Comparison of ENCODE assay signal across 8 cellular contexts in genomic region chr4:184745747-184746531, GRCh38. TPM values are rescaled to one million over a fixed set of nuclear protein-coding genes. Genes with fewer than 3 reads are reported as not detected.
DNase-seq lines count a peak whose midpoint lies in the region; ATAC-seq and TF ChIP-seq lines count a peak whose summit lies in the region.

No MANE protein-coding gene starts in this region.

- H3K4me1 ChIP-seq in testis = peaks cover 33% of the 10 kb centered on the region

- H3K9me3 ChIP-seq in AG04450 (ENCODE audit: control insufficient read depth, insufficient read depth, low read length) = peaks cover 6% of the 10 kb centered on the region; the same call in 1 of the 2 replicates
- no peaks in the 10 kb centered on the region for H3K9me3 ChIP-seq in testis

- H3K4me3 Mint-ChIP-seq in osteocyte (ENCODE audit: unreplicated experiment) = peak overlapping the region; percentile 49

- TF ChIP-seq CTCF in AG04450 (IDR thresholded peaks at IDR 0.05; ENCODE audit: low read depth, low read length) = peak; percentile 90
- peak; percentile 70 for TF ChIP-seq CTCF in LNCAP (IDR thresholded peaks at IDR 0.05)
- TF ChIP-seq CTCF in osteocyte (IDR thresholded peaks at IDR 0.05) = peak; percentile 84
- TF ChIP-seq CTCF in testis (IDR thresholded peaks at IDR 0.05) = peak; percentile 71 to 82 (median 82)

- POLR2A ChIA-PET in AG04450 (lab: Yijun Ruan, JAX) = interaction anchor here (0.7 to 1.7 kb wide), 5 partner anchors 12 to 154 kb away, joined by 3 to 10 read pairs (median 4); partner anchors contain the start of gene CENPU

- H3K36me3 Mint-ChIP-seq in osteocyte (ENCODE audit: unreplicated experiment) = no peaks in the 10 kb centered on the region

- intact Hi-C loops in testis (cut with DNase I; ENCODE audit: low total_unique reads) = loop anchor here (10.0 kb wide), 1 partner anchor 101 kb away; the partner anchor contains the start of genes CASP3 and PRIMPOL

- H3K27ac ChIP-seq in AG04450 (ENCODE audit: low read depth, low read length) (no peak overlapping the region), testis (peak overlapping the region; percentile 56 to 65)

- TF ChIP-seq POLR2A in testis (IDR thresholded peaks at IDR 0.05) = no peak

- H3K9me3 Mint-ChIP-seq in osteocyte (ENCODE audit: unreplicated experiment) = peaks cover 4% of the 10 kb centered on the region

- H3K27me3 ChIP-seq in AG04450 (ENCODE audit: control insufficient read depth, insufficient read depth, low read length) (no peaks in the 10 kb centered on the region), testis (no peaks in the 10 kb centered on the region)

- CTCF ChIA-PET in AG04450 (lab: Charles Lee) = interaction anchor here (0.6 to 2.7 kb wide), 58 partner anchors 10 to 483 kb away, joined by 3 to 32 read pairs (median 4); partner anchors contain the start of genes ACSL1, CASP3, CENPU and PRIMPOL

- H3K4me3 ChIP-seq in AG04450 (ENCODE audit: low read depth, low read length) (no peak overlapping the region), testis (no peak overlapping the region)

- H3K27ac Mint-ChIP-seq in osteocyte (ENCODE audit: unreplicated experiment) = peak overlapping the region; percentile 95

- no peaks in the 10 kb centered on the region for H3K27me3 Mint-ChIP-seq in osteocyte (ENCODE audit: unreplicated experiment)

- peaks cover 20% of the 10 kb centered on the region for H3K4me1 Mint-ChIP-seq in osteocyte (ENCODE audit: unreplicated experiment)

- DNase-seq in AG04450 (ENCODE audit: low read depth, low spot score) = peak; percentile 44
- peak; percentile 84 for DNase-seq in SIG-M5 treated with dmso at 0.1 percent for 504 hours (lab: John Stamatoyannopoulos, UW; ENCODE audit: unreplicated experiment)
- DNase-seq in activated naive CD4-positive, alpha-beta T cell (lab: John Stamatoyannopoulos, UW) = peak in 3 of 4 experiments; percentile 18 to 58 (median 44)
- peak; percentile 68 for DNase-seq in foreskin melanocyte
- DNase-seq in osteocyte (ENCODE audit: extremely low spot score, unreplicated experiment) = no peak
- DNase-seq in testis = peak; percentile 85

- peak; percentile 50 for ATAC-seq in GM18870 (IDR thresholded peaks at IDR 0.05; ENCODE audit: unreplicated experiment)

- no peaks in the 10 kb centered on the region for H3K36me3 ChIP-seq in testis (ENCODE audit: low read depth, missing control alignments)

- WGBS in testis, 2 donors = 39 to 43% methylated on average over 12 of the region's 12 CpGs

RNA-seq across cellular contexts. Expression of gene CENPU, which starts 12.0 kb away (rescaled TPM):
- 6.3 and 8.0 TPM in 2 replicates for polyA plus RNA-seq in AG04450 (2011; rRNA removed)
- 0.69 and 3.2 TPM in 2 replicates for polyA minus RNA-seq in AG04450 (2011; rRNA and poly(A)+ RNA removed)
- 6.9 and 8.8 TPM in 2 replicates for total RNA-seq in osteocyte
- 100 to 1,000 TPM in 1 of 2 donors, 10 to 100 TPM in 1; 57.2 to 117 TPM for total RNA-seq in testis
- 132 TPM for polyA plus RNA-seq in testis (ENCODE audit: insufficient read depth, low read depth, low replicate concordance)
